ENCODE assay signal across 8 cellular contexts in genomic region chr2:209977386-209978239, GRCh38. TPM values are rescaled to one million over a fixed set of nuclear protein-coding genes. Genes with fewer than 3 reads are reported as not detected.
A peak's percentile ranks its signal among the peaks of the same experiment; 100 is the strongest.
DNase-seq lines count a peak whose midpoint lies in the region; ATAC-seq and TF ChIP-seq lines count a peak whose summit lies in the region.

No MANE protein-coding gene starts in this region.

- CTCF ChIA-PET in naive thymus-derived CD4-positive, alpha-beta T cell (lab: Charles Lee) = interaction anchor here (0.6 to 4.0 kb wide), 9 partner anchors 15 to 227 kb away, joined by 3 to 37 read pairs (median 3); no protein-coding TSS in a partner anchor

- H3K4me1 Mint-ChIP-seq in naive thymus-derived CD4-positive, alpha-beta T cell = no peaks in the 10 kb centered on the region
- no peaks in the 10 kb centered on the region for H3K4me1 Mint-ChIP-seq in activated T-cell treated with anti-CD3 and anti-CD28 coated beads, Interleukin-2, amount 50 U/mL, for 4 hours (ENCODE audit: low read depth)

- H3K4me1 ChIP-seq in naive thymus-derived CD4-positive, alpha-beta T cell (ENCODE audit: control insufficient read depth in 2 of 2, insufficient read depth in 2 of 2, low read length in 2 of 2) = no peaks in the 10 kb centered on the region

- H3K4me3 ChIP-seq in GM06990 (replicated peaks; ENCODE audit: low read depth, low read length) (no peak overlapping the region), choroid plexus epithelial cell (ENCODE audit: low read depth, low read length) (no peak overlapping the region)
- no peak overlapping the region for H3K4me3 ChIP-seq in naive thymus-derived CD4-positive, alpha-beta T cell (ENCODE audit: low read length)

- H3K27me3 Mint-ChIP-seq in naive thymus-derived CD4-positive, alpha-beta T cell = peaks cover 4 to 18% (median 11%) of the 10 kb centered on the region in 5 donors
- H3K27me3 Mint-ChIP-seq in activated T-cell treated with anti-CD3 and anti-CD28 coated beads, Interleukin-2, amount 50 U/mL, for 4 hours (ENCODE audit: low read depth) = peaks cover 4% of the 10 kb centered on the region

- POLR2A ChIA-PET in naive thymus-derived CD4-positive, alpha-beta T cell (lab: Charles Lee) = no interaction called here

- peak; percentile 73 for ATAC-seq in HG02870 (IDR thresholded peaks at IDR 0.05; ENCODE audit: unreplicated experiment)
- ATAC-seq in naive thymus-derived CD4-positive, alpha-beta T cell = no peak
- no peak for ATAC-seq in activated T-cell treated with anti-CD3 and anti-CD28 coated beads, Interleukin-2, amount 50 U/mL, for 4 hours

- H3K36me3 ChIP-seq in GM06990 (ENCODE audit: control insufficient read depth, insufficient read depth, low read length) = no peaks in the 10 kb centered on the region
- H3K36me3 ChIP-seq in naive thymus-derived CD4-positive, alpha-beta T cell (ENCODE audit: control insufficient read depth in 2 of 3, insufficient read depth in 3 of 3, low read length in 3 of 3) = no peaks in the 10 kb centered on the region

- intact Hi-C loops in naive thymus-derived CD4-positive, alpha-beta T cell (cut with micrococcal nuclease) = loop anchor here (1.0 kb wide), 3 partner anchors 96 to 222 kb away; no protein-coding TSS in a partner anchor

- no peaks in the 10 kb centered on the region for H3K9me3 ChIP-seq in naive thymus-derived CD4-positive, alpha-beta T cell (ENCODE audit: control insufficient read depth in 2 of 3, low read length in 3 of 3)

- H3K4me3 Mint-ChIP-seq in naive thymus-derived CD4-positive, alpha-beta T cell = no peak overlapping the region
- H3K4me3 Mint-ChIP-seq in activated T-cell treated with anti-CD3 and anti-CD28 coated beads, Interleukin-2, amount 50 U/mL, for 4 hours = no peak overlapping the region

- no peaks in the 10 kb centered on the region for H3K36me3 Mint-ChIP-seq in naive thymus-derived CD4-positive, alpha-beta T cell
- no peaks in the 10 kb centered on the region for H3K36me3 Mint-ChIP-seq in activated T-cell treated with anti-CD3 and anti-CD28 coated beads, Interleukin-2, amount 50 U/mL, for 4 hours (ENCODE audit: insufficient read depth)

- H3K27ac Mint-ChIP-seq in naive thymus-derived CD4-positive, alpha-beta T cell = no peak overlapping the region

- H3K27ac ChIP-seq in 22Rv1 = no peak overlapping the region
- no peak overlapping the region for H3K27ac ChIP-seq in naive thymus-derived CD4-positive, alpha-beta T cell (ENCODE audit: low read depth, low read length)

- 0 out of 2 replicates have a peak, but pooled peaks cover 2% of the 10 kb centered on the region for H3K27me3 ChIP-seq in GM06990 (replicated peaks; ENCODE audit: control insufficient read depth, insufficient read depth, low read length)
- H3K27me3 ChIP-seq in naive thymus-derived CD4-positive, alpha-beta T cell (ENCODE audit: control insufficient read depth in 2 of 2, insufficient read depth in 2 of 2, low read length in 2 of 2) = no peaks in the 10 kb centered on the region

- no peaks in the 10 kb centered on the region for H3K9me3 Mint-ChIP-seq in naive thymus-derived CD4-positive, alpha-beta T cell
- no peaks in the 10 kb centered on the region for H3K9me3 Mint-ChIP-seq in activated T-cell treated with anti-CD3 and anti-CD28 coated beads, Interleukin-2, amount 50 U/mL, for 4 hours

- DNase-seq in GM06990 (ENCODE audit: extremely low read depth, insufficient read length) (no peak), NCI-H748 (lab: John Stamatoyannopoulos, UW; ENCODE audit: unreplicated experiment) (peak; percentile 58), choroid plexus epithelial cell (ENCODE audit: low read depth) (peak; percentile 70)
- peak in 6 of 9 donors; percentile 27 to 61 (median 48) for DNase-seq in naive thymus-derived CD4-positive, alpha-beta T cell
- DNase-seq in activated T-cell treated with anti-CD3 and anti-CD28 coated beads, Interleukin-2, amount 50 U/mL, for 4 hours = no peak
- no peak for DNase-seq in activated naive CD4-positive, alpha-beta T cell treated with anti-CD3 and anti-CD28 coated beads, Interleukin-2, amount 50 U/mL, for 16 hours

- peak; percentile 72 for TF ChIP-seq CTCF in 22Rv1 (IDR thresholded peaks at IDR 0.05)
- TF ChIP-seq CTCF in GM06990 (IDR thresholded peaks at IDR 0.05; ENCODE audit: insufficient read depth, low read length, poor library complexity, severe bottlenecking) = peak; percentile 25
- peak; percentile 54 for TF ChIP-seq CTCF in choroid plexus epithelial cell (conservative IDR thresholded peaks at IDR 0.05; ENCODE audit: low read depth, low read length)

RNA-seq across cellular contexts. Expression of gene RPE, which starts 24.8 kb away (rescaled TPM):
- total RNA-seq in naive thymus-derived CD4-positive, alpha-beta T cell = 10 to 100 TPM; 15.9 to 47.3 (median 40.8) TPM
- polyA plus RNA-seq in naive thymus-derived CD4-positive, alpha-beta T cell = 10 to 100 TPM; 21.1 to 23.7 TPM
- 10 to 100 TPM; 35.0 to 47.5 (median 44.2) TPM for total RNA-seq in activated T-cell treated with anti-CD3 and anti-CD28 coated beads, Interleukin-2, amount 50 U/mL, for 4 hours

Comparison
In these comparisons a context has a peak if more than half of its experiments do, and no peak if none do; other contexts are left out.
1. DNase-seq: peak in NCI-H748 (single experiment), choroid plexus epithelial cell (single experiment) and naive thymus-derived CD4-positive, alpha-beta T cell (6 of 9); none in GM06990 (single experiment), activated T-cell treated with anti-CD3 and anti-CD28 coated beads, Interleukin-2, amount 50 U/mL, for 4 hours (single experiment) and activated naive CD4-positive, alpha-beta T cell treated with anti-CD3 and anti-CD28 coated beads, Interleukin-2, amount 50 U/mL, for 16 hours (single experiment).
2. Peak in every context shown above with its lines, with median percentiles within 50 percentile points of each other: CTCF ChIP-seq.